23 cellular contexts compared by ENCODE assay signal in the genomic region with DNA sequence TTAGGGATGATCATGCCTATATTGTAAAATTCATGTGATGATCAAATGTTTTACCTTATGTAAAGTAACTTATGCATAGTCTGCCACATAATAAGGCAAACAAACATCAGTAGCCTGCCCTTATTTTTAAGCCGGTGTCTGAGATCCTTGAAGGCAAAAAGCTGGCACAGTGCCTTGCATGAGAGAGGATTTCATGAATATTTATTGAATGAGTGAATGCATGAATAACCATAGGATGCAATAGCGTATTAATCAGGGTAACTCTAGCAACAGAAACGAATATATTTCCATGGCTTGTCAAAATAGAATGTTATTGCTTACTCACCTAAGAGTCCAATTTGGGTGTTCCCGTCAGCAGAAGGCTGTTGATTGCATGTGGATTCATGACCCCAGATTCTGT. TPM values are rescaled to one million over a fixed set of nuclear protein-coding genes. Genes with fewer than 3 reads are reported as not detected.
DNase-seq lines count a peak whose midpoint lies in the region; ATAC-seq and TF ChIP-seq lines count a peak whose summit lies in the region.
"Had no signal": no experiment of that assay in that cellular context is flagged by ENCODE, and none has a peak within 500 bp of the region (broad histone marks: within the 10 kb centered on the region; RNA-seq: fewer than 3 reads in every experiment).

No MANE protein-coding gene starts in this region.

- H3K27me3 ChIP-seq in IMR-90 (ENCODE audit: control insufficient read depth, insufficient read depth, low read length) (peaks cover 2% of the 10 kb centered on the region), sigmoid colon (no peaks in the 10 kb centered on the region), left ventricle myocardium inferior (ENCODE audit: low read depth) (no peaks in the 10 kb centered on the region)
- H3K27me3 ChIP-seq: MG63 had no signal

- H2BK15ac ChIP-seq in IMR-90 (ENCODE audit: low read depth, low read length) = no peak overlapping the region

- no peak overlapping the region for H2BK5ac ChIP-seq in IMR-90 (ENCODE audit: low read depth, low read length, poor library complexity, severe bottlenecking)

- no peak overlapping the region for H4K91ac ChIP-seq in IMR-90 (ENCODE audit: insufficient read depth, low read depth, low read length)

- dilution Hi-C loops in IMR-90 (cut with HindIII; ENCODE audit: low sequenced_read_pairs, unreplicated experiment) = no loop called here

- no peak overlapping the region for H3K4me3 ChIP-seq in IMR-90 (ENCODE audit: insufficient read depth, low read depth, low read length)
- H3K4me3 ChIP-seq in astrocyte of the cerebellum (ENCODE audit: low read depth, low read length) = no peak overlapping the region
- H3K4me3 ChIP-seq in sigmoid colon = no peak overlapping the region
- no peak overlapping the region for H3K4me3 ChIP-seq in left ventricle myocardium inferior
- H3K4me3 ChIP-seq: MG63, PC-9 had no signal

- TF ChIP-seq POLR2A in IMR-90 (IDR thresholded peaks at IDR 0.05; ENCODE audit: low read depth, low read length) (no peak), sigmoid colon (IDR thresholded peaks at IDR 0.05) (no peak)

- H4K5ac ChIP-seq in IMR-90 (ENCODE audit: low read depth, low read length) = no peak overlapping the region

- H3K18ac ChIP-seq in IMR-90 (ENCODE audit: low read depth, low read length) = no peak overlapping the region

- CTCF ChIA-PET in IMR-90 (lab: Yijun Ruan, JAX) = no interaction called here

- ATAC-seq in IMR-90 (ENCODE audit: low read depth) = no peak

- TF ChIP-seq EP300 in sigmoid colon (IDR thresholded peaks at IDR 0.05) = no peak

- H4K8ac ChIP-seq in IMR-90 (ENCODE audit: low read depth in 2 of 2, low read length in 2 of 2) = no peak overlapping the region

- POLR2A ChIA-PET in IMR-90 (lab: Charles Lee; ENCODE audit: unreplicated experiment) = no interaction called here

- H3K14ac ChIP-seq in IMR-90 (replicated peaks; ENCODE audit: low read depth, low read length) = no peak overlapping the region

- no peak overlapping the region for H2AK9ac ChIP-seq in IMR-90 (replicated peaks; ENCODE audit: low read depth, low read length, poor library complexity)

- BruUV-seq in IMR-90 (replicated peaks; lab: Mats Ljungman, UMichigan) = no TSS peak

- H3K4me2 ChIP-seq in IMR-90 (ENCODE audit: low read depth, low read length) = no peak overlapping the region
- H3K4me2 ChIP-seq: PC-9 had no signal

- H3K9me3 ChIP-seq in IMR-90 (ENCODE audit: control insufficient read depth, insufficient read depth, low read length) (no peaks in the 10 kb centered on the region), sigmoid colon (no peaks in the 10 kb centered on the region), left ventricle myocardium inferior (replicated peaks) (peaks cover 8% of the 10 kb centered on the region)
- H3K9me3 ChIP-seq: MG63 had no signal

- DNase-seq in DMS 273 treated with DMSO at 0.1 percent for 48 hours (lab: John Stamatoyannopoulos, UW) = peak; percentile 16
- DNase-seq in IMR-90 = peak; percentile 34
- peak; percentile 24 for DNase-seq in astrocyte of the cerebellum (ENCODE audit: low read depth)
- DNase-seq in iris pigment epithelial cell (ENCODE audit: low read depth) = peak; percentile 53
- DNase-seq in stimulated activated CD4-positive, alpha-beta T cell treated with anti-CD3 and anti-CD28 coated beads, Interleukin-4, amount 100 ng/mL, for 24 hours = no peak
- DNase-seq in sigmoid colon = no peak
- DNase-seq in left ventricle myocardium inferior = no peak
- DNase-seq in SHP77 (lab: John Stamatoyannopoulos, UW) = no peak
- DNase-seq: C1 segment of cervical spinal cord; CD8-positive, alpha-beta memory T cell; DND-41; GDM1; H7; Karpas-422; MG63; NCI-H1092; NCI-H1436 treated with DMSO at 0.1 percent for 48 hours; NCI-H2081; NCI-H2171 treated with DMSO at 0.1 percent for 48 hours; NCI-H524; PC-9 had no signal

- H3K79me1 ChIP-seq in IMR-90 (ENCODE audit: low read depth in 1 of 2, low read length in 2 of 2) = no peaks in the 10 kb centered on the region

- H2BK120ac ChIP-seq in IMR-90 (ENCODE audit: low read depth, low read length) = no peak overlapping the region

- H2BK20ac ChIP-seq in IMR-90 (ENCODE audit: low read depth, low read length) = no peak overlapping the region

- no peaks in the 10 kb centered on the region for H3K9me1 ChIP-seq in IMR-90 (ENCODE audit: insufficient read depth, low read length)

- H3K4ac ChIP-seq in IMR-90 (ENCODE audit: low read depth, low read length) = no peak overlapping the region

- in situ Hi-C loops in IMR-90 (cut with MboI; ENCODE audit: low sequenced_read_pairs) (no loop called here), astrocyte of the cerebellum (cut with HindIII; ENCODE audit: low sequenced_read_pairs) (no loop called here)

- WGBS in IMR-90 (ENCODE audit: extremely low coverage in 2 of 2, insufficient read length in 1 of 2), 2 experiments = no CpG with 5 or more reads among the region's 4 CpGs
- WGBS in sigmoid colon, 2 donors = 89 to 92% methylated on average over 4 of the region's 4 CpGs

- TF ChIP-seq CTCF in IMR-90 (conservative IDR thresholded peaks at IDR 0.05; ENCODE audit: low read depth, low read length) = no peak
- no peak for TF ChIP-seq CTCF in astrocyte of the cerebellum (IDR thresholded peaks at IDR 0.05; ENCODE audit: low read depth, low read length, missing control alignments)
- TF ChIP-seq CTCF in sigmoid colon (IDR thresholded peaks at IDR 0.05) = no peak
- no peak for TF ChIP-seq CTCF in left ventricle myocardium inferior (IDR thresholded peaks at IDR 0.05; ENCODE audit: borderline replicate concordance)

- no peak overlapping the region for H3K56ac ChIP-seq in IMR-90 (ENCODE audit: extremely low read depth, insufficient read depth, low read length)

- no peak for TF ChIP-seq RAD21 in IMR-90 (IDR thresholded peaks at IDR 0.05; ENCODE audit: low read length)

- no peaks in the 10 kb centered on the region for H3K4me1 ChIP-seq in IMR-90 (ENCODE audit: control insufficient read depth, insufficient read depth, low read length)
- H3K4me1 ChIP-seq in sigmoid colon = no peaks in the 10 kb centered on the region
- no peaks in the 10 kb centered on the region for H3K4me1 ChIP-seq in left ventricle myocardium inferior

- H4K20me1 ChIP-seq in IMR-90 (ENCODE audit: insufficient read depth, low read length) = no peaks in the 10 kb centered on the region

- H2AFZ ChIP-seq in IMR-90 (replicated peaks; ENCODE audit: low read length, poor library complexity) = no peak overlapping the region
- H2AFZ ChIP-seq: PC-9 had no signal

- H3K9ac ChIP-seq in IMR-90 (ENCODE audit: low read depth, low read length) = no peak overlapping the region

- H3K23ac ChIP-seq in IMR-90 (ENCODE audit: low read depth, low read length) = no peak overlapping the region

- no peak overlapping the region for H3K27ac ChIP-seq in IMR-90 (ENCODE audit: insufficient read depth, low read length)
- H3K27ac ChIP-seq in sigmoid colon = no peak overlapping the region
- H3K27ac ChIP-seq in left ventricle myocardium inferior (replicated peaks) = no peak overlapping the region
- H3K27ac ChIP-seq: PC-9, RWPE1 had no signal

- intact Hi-C loops in IMR-90 (cut with micrococcal nuclease) (no loop called here), sigmoid colon (cut with DNase I) (no loop called here), left ventricle myocardium inferior (cut with micrococcal nuclease) (no loop called here)

- no peaks in the 10 kb centered on the region for H3K36me3 ChIP-seq in IMR-90 (ENCODE audit: control insufficient read depth, insufficient read depth, low read length)
- no peaks in the 10 kb centered on the region for H3K36me3 ChIP-seq in sigmoid colon
- H3K36me3 ChIP-seq in left ventricle myocardium inferior = no peaks in the 10 kb centered on the region
- H3K36me3 ChIP-seq: MG63 had no signal

- H2AK5ac ChIP-seq in IMR-90 (ENCODE audit: low read depth, low read length) = no peak overlapping the region

TF ChIP-seq in IMR-90, 13 proteins besides CTCF, POLR2A, EP300 and RAD21 (continues in another document):
- TF ChIP-seq RCOR1 (IDR thresholded peaks at IDR 0.05; ENCODE audit: insufficient replicate concordance, low read length) = no peak
- no peak for TF ChIP-seq MXI1 (IDR thresholded peaks at IDR 0.05; ENCODE audit: borderline replicate concordance, low read depth, low read length)
- TF ChIP-seq SMC3 (IDR thresholded peaks at IDR 0.05; ENCODE audit: low read depth, low read length) = no peak
- TF ChIP-seq BHLHE40 (IDR thresholded peaks at IDR 0.05; ENCODE audit: low read depth, low read length) = no peak
- no peak for TF ChIP-seq FOS (IDR thresholded peaks at IDR 0.05; ENCODE audit: low read depth, low read length)
- TF ChIP-seq, protein P1, sequence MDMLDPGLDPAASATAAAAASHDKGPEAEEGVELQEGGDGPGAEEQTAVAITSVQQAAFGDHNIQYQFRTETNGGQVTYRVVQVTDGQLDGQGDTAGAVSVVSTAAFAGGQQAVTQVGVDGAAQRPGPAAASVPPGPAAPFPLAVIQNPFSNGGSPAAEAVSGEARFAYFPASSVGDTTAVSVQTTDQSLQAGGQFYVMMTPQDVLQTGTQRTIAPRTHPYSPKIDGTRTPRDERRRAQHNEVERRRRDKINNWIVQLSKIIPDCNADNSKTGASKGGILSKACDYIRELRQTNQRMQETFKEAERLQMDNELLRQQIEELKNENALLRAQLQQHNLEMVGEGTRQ (IDR thresholded peaks at IDR 0.05; ENCODE audit: low read depth, low read length) = no peak
- no peak for TF ChIP-seq MAZ (IDR thresholded peaks at IDR 0.05; ENCODE audit: borderline replicate concordance, low read depth, low read length)
- TF ChIP-seq CHD1 (IDR thresholded peaks at IDR 0.05; ENCODE audit: low read depth, low read length) = no peak
- TF ChIP-seq RFX5 (IDR thresholded peaks at IDR 0.05; ENCODE audit: low read depth, low read length) = no peak
- TF ChIP-seq NFE2L2 (IDR thresholded peaks at IDR 0.05; ENCODE audit: low read depth, low read length) = no peak
- no peak for TF ChIP-seq CEBPB (IDR thresholded peaks at IDR 0.05; ENCODE audit: low read depth, low read length)
- no peak for TF ChIP-seq ELK1 (IDR thresholded peaks at IDR 0.05; ENCODE audit: borderline replicate concordance, low read depth, low read length)

RNA-seq across cellular contexts. Expression of gene BTBD3, which starts 34.9 kb away (rescaled TPM):
- total RNA-seq in IMR-90 (2012; rRNA removed) (44.6 and 44.7 TPM in 2 replicates), sigmoid colon (10 to 100 TPM; 26.8 to 47.6 (median 31.6) TPM), left ventricle myocardium inferior (28.3 TPM)
- polyA plus RNA-seq in IMR-90 (2012; rRNA removed) (21.2 and 22.7 TPM in 2 replicates), sigmoid colon (10 to 100 TPM; 14.6 to 23.8 (median 22.2) TPM)
- polyA plus RNA-seq in IMR-90 (2012; cell fraction: cytosol; rRNA removed) = 10.2 and 20.0 TPM in 2 replicates
- polyA plus RNA-seq in IMR-90 (2012; cell fraction: nucleus; rRNA removed; ENCODE audit: low replicate concordance) = 22.0 and 45.5 TPM in 2 replicates
- polyA plus RNA-seq: IgD-negative memory B cell had no signal

Comparison
In these comparisons a context has a peak if more than half of its experiments do, and no peak if none do; other contexts are left out.
1. DNase-seq: peak in DMS 273 treated with DMSO at 0.1 percent for 48 hours (single experiment), IMR-90 (single experiment), astrocyte of the cerebellum (single experiment) and iris pigment epithelial cell (single experiment); none in stimulated activated CD4-positive, alpha-beta T cell treated with anti-CD3 and anti-CD28 coated beads, Interleukin-4, amount 100 ng/mL, for 24 hours (single experiment), sigmoid colon (single experiment), left ventricle myocardium inferior (single experiment) and SHP77 (0 of 2).